In genomic region chr12:104488383-104488782, GRCh38 we compare ENCODE assay signal across 1 cellular context.
TF ChIP-seq lines count a peak whose summit lies in the region.

No MANE protein-coding gene starts in this region.

TF ChIP-seq in IMR-90, 13 proteins besides CTCF, POLR2A, EP300 and RAD21:
- TF ChIP-seq CHD1 (IDR thresholded peaks at IDR 0.05; ENCODE audit: low read depth, low read length): no peak
- no peak for TF ChIP-seq RCOR1 (IDR thresholded peaks at IDR 0.05; ENCODE audit: insufficient replicate concordance, low read length)
- no peak for TF ChIP-seq CEBPB (IDR thresholded peaks at IDR 0.05; ENCODE audit: low read depth, low read length)
- TF ChIP-seq MXI1 (IDR thresholded peaks at IDR 0.05; ENCODE audit: borderline replicate concordance, low read depth, low read length): no peak
- no peak for TF ChIP-seq BHLHE40 (IDR thresholded peaks at IDR 0.05; ENCODE audit: low read depth, low read length)
- no peak for TF ChIP-seq MAZ (IDR thresholded peaks at IDR 0.05; ENCODE audit: borderline replicate concordance, low read depth, low read length)
- no peak for TF ChIP-seq RFX5 (IDR thresholded peaks at IDR 0.05; ENCODE audit: low read depth, low read length)
- no peak for TF ChIP-seq NFE2L2 (IDR thresholded peaks at IDR 0.05; ENCODE audit: low read depth, low read length)
- no peak for TF ChIP-seq MAFK (IDR thresholded peaks at IDR 0.05; ENCODE audit: low read depth, low read length)
- TF ChIP-seq ELK1 (IDR thresholded peaks at IDR 0.05; ENCODE audit: borderline replicate concordance, low read depth, low read length): no peak
- no peak for TF ChIP-seq USF2 (IDR thresholded peaks at IDR 0.05; ENCODE audit: low read depth, low read length)
- no peak for TF ChIP-seq FOS (IDR thresholded peaks at IDR 0.05; ENCODE audit: low read depth, low read length)
- TF ChIP-seq SMC3 (IDR thresholded peaks at IDR 0.05; ENCODE audit: low read depth, low read length): no peak
